Comparison of ENCODE assay signal across 16 cellular contexts in the genomic region with DNA sequence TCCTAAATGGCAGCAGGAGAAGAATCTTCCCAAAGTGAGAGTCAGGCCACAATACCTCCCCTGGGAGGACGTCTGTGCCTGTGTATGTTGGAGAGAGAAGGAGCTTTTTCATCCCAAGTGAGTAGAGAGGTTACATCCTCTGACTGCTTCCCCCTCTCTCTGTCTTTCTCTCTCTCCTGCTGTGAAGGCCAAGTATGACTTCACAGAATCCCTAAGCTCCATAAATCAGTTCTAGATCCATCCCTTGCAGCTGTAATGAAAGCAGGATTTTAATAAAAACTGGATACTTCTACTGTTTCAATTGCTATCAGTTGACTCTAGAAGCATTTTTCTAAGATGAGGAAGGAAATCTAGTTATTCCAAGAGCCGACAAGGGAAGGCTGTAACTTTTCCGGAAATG.
"Had no signal": no experiment of that assay in that cellular context is flagged by ENCODE, and none has a peak within 500 bp of the region (broad histone marks: within the 10 kb centered on the region; RNA-seq: fewer than 3 reads in every experiment).

No MANE protein-coding gene starts in this region.

- H3K9me3 Mint-ChIP-seq: natural killer cell treated with Interleukin-12 subunit alpha and Interleukin-12 subunit beta and Interleukin-15 and Interleukin-18, amount 100 ng/mL, for 72 hours; T-helper 2 cell treated with Interferon-gamma antibody and Interleukin-4, amounts not matched to agents 5 μg/mL and 100 μg/mL, for 36 hours had no signal

- H3K36me3 Mint-ChIP-seq: memory B cell; natural killer cell treated with Interleukin-12 subunit alpha and Interleukin-12 subunit beta and Interleukin-15 and Interleukin-18, amount 100 ng/mL, for 72 hours had no signal

- H3K36me3 ChIP-seq: breast epithelium, gastroesophageal sphincter, left lung had no signal

- DNase-seq: activated naive CD4-positive, alpha-beta T cell treated with anti-CD3 and anti-CD28 coated beads, Interleukin-2, amount 50 U/mL, for 16 hours; activated T-cell treated with anti-CD3 and anti-CD28 coated beads, Interleukin-2, amount 50 U/mL, for 1 hour; amygdala; islet precursor cell; left lung; occipital lobe; stimulated activated CD4-positive, alpha-beta T cell treated with anti-CD3 and anti-CD28 coated beads, Interleukin-4, amount 100 ng/mL, for 1 hour; stimulated activated CD8-positive, alpha-beta memory T cell treated with anti-CD3 and anti-CD28 coated beads, Interleukin-4, amount 100 ng/mL, for 48 hours; stimulated activated naive CD8-positive, alpha-beta T cell treated with anti-CD3 and anti-CD28 coated beads, Interleukin-15, amount 100 ng/mL, for 72 hours; trophoblast cell had no signal

- H3K27me3 ChIP-seq: breast epithelium, gastroesophageal sphincter had no signal

- H3K4me3 ChIP-seq: breast epithelium, gastroesophageal sphincter, left lung had no signal

- H3K27ac ChIP-seq: left lung had no signal

- H3K9me3 ChIP-seq: gastroesophageal sphincter, left lung had no signal

- H3K27ac Mint-ChIP-seq: memory B cell; natural killer cell treated with Interleukin-12 subunit alpha and Interleukin-12 subunit beta and Interleukin-15 and Interleukin-18, amount 100 ng/mL, for 72 hours; progenitor cell of endocrine pancreas; stimulated activated naive CD8-positive, alpha-beta T cell treated with anti-CD3 and anti-CD28 coated beads, Interleukin-15, amount 100 ng/mL, for 72 hours; T-helper 2 cell treated with Interferon-gamma antibody and Interleukin-4, amounts not matched to agents 5 μg/mL and 100 μg/mL, for 36 hours had no signal

- H3K4me3 Mint-ChIP-seq: memory B cell; natural killer cell treated with Interleukin-12 subunit alpha and Interleukin-12 subunit beta and Interleukin-15 and Interleukin-18, amount 100 ng/mL, for 72 hours; stimulated activated naive CD8-positive, alpha-beta T cell treated with anti-CD3 and anti-CD28 coated beads, Interleukin-15, amount 100 ng/mL, for 72 hours; T-helper 2 cell treated with Interferon-gamma antibody and Interleukin-4, amounts not matched to agents 5 μg/mL and 100 μg/mL, for 36 hours had no signal
